In the genomic region with DNA sequence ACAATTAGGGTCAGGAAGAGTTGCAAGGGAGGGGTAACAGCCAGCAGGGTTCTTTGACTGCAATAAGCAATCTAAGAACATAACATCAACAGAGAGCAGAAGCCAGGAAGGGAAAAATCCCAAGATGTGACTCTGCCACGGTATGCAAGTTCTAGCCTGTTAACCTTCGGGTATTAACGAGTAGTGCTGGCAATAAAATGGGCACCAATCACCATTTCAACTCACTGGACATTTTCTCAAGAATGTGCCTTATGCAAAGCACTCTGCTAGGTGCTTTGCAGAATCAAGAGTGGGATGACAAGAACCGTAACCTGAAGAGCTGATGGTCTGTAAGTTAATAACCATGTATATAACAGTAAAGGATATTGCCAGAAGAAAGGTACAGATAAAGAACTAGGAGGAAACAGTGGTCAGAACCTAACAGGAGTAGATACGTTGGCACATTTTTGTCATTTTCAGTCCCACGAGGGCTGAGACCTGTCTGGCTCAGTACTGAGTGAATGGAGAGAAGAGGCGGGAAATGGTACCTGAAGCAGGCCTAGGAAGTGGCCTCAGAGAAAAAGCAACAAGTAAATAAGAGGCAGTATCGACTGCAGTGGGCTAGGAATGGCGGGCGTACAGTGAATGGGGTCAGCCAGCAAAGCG, we compare ENCODE assay signal across 8 cellular contexts. TPM values are rescaled to one million over a fixed set of nuclear protein-coding genes. Genes with fewer than 3 reads are reported as not detected.
A peak's percentile ranks its signal among the peaks of the same experiment; 100 is the strongest.
DNase-seq lines count a peak whose midpoint lies in the region; ATAC-seq and TF ChIP-seq lines count a peak whose summit lies in the region.

No MANE protein-coding gene starts in this region.

- H3K4me3 ChIP-seq in mesodermal cell (ENCODE audit: extremely low read depth, insufficient read depth, low read length, poor library complexity, severe bottlenecking) (peak overlapping the region; percentile 90), vagina (peak overlapping the region; percentile 62 to 92)

- TF ChIP-seq POLR2A in vagina (IDR thresholded peaks at IDR 0.05), result no peak

- no peaks in the 10 kb centered on the region for H3K9me3 Mint-ChIP-seq in activated CD8-positive, alpha-beta memory T cell treated with anti-CD3 and anti-CD28 coated beads, Interleukin-2, amount 10 ng/mL, durations not matched to agents 7 days and 5 days (ENCODE audit: low read depth)
- no peaks in the 10 kb centered on the region for H3K9me3 Mint-ChIP-seq in chondrocyte (ENCODE audit: low read depth)

- ATAC-seq in activated CD8-positive, alpha-beta memory T cell treated with anti-CD3 and anti-CD28 coated beads, Interleukin-2, amount 10 ng/mL, durations not matched to agents 7 days and 5 days, result peak; percentile 6

- H3K27me3 ChIP-seq in vagina, result no peaks in the 10 kb centered on the region

- 23 to 25% methylated on average over 10 to 11 of the region's 11 CpGs for WGBS in mesodermal cell (ENCODE audit: insufficient coverage in 2 of 2), 2 experiments

- H3K27me3 Mint-ChIP-seq in activated CD8-positive, alpha-beta memory T cell treated with anti-CD3 and anti-CD28 coated beads, Interleukin-2, amount 10 ng/mL, durations not matched to agents 7 days and 5 days, result peaks cover 3% of the 10 kb centered on the region
- no peaks in the 10 kb centered on the region for H3K27me3 Mint-ChIP-seq in chondrocyte (ENCODE audit: low read depth)

- DNase-seq in activated CD8-positive, alpha-beta memory T cell treated with anti-CD3 and anti-CD28 coated beads, Interleukin-2, amount 10 ng/mL, durations not matched to agents 7 days and 5 days, result no peak
- no peak for DNase-seq in activated CD8-positive, alpha-beta memory T cell treated with anti-CD3 and anti-CD28 coated beads, Interleukin-2, amount 50 U/mL, for 48 hours
- DNase-seq in HEK293T (ENCODE audit: extremely low spot score) (peak; percentile 17), NCI-H69 (lab: John Stamatoyannopoulos, UW) (peak; percentile 57), chondrocyte (ENCODE audit: low spot score) (no peak), vagina (ENCODE audit: extremely low spot score in 2 of 2) (no peak), Ammon's horn (ENCODE audit: low spot score) (no peak)

- no peak for TF ChIP-seq CTCF in chondrocyte (IDR thresholded peaks at IDR 0.05)
- TF ChIP-seq CTCF in vagina (IDR thresholded peaks at IDR 0.05), result no peak

- peaks cover 20% of the 10 kb centered on the region for H3K36me3 Mint-ChIP-seq in activated CD8-positive, alpha-beta memory T cell treated with anti-CD3 and anti-CD28 coated beads, Interleukin-2, amount 10 ng/mL, durations not matched to agents 7 days and 5 days
- no peaks in the 10 kb centered on the region for H3K36me3 Mint-ChIP-seq in chondrocyte (ENCODE audit: low read depth)

- H3K36me3 ChIP-seq in mesodermal cell (ENCODE audit: control insufficient read depth, insufficient read depth, low read length) (peaks cover 24% of the 10 kb centered on the region), vagina (no peaks in the 10 kb centered on the region)

- intact Hi-C loops in vagina (cut with DNase I), result no loop called here

- H3K4me1 ChIP-seq in mesodermal cell (ENCODE audit: control insufficient read depth, insufficient read depth, low read length, poor library complexity, severe bottlenecking), result peaks cover 38% of the 10 kb centered on the region
- H3K4me1 ChIP-seq in vagina, result peaks cover 16% of the 10 kb centered on the region

- H3K4me1 Mint-ChIP-seq in activated CD8-positive, alpha-beta memory T cell treated with anti-CD3 and anti-CD28 coated beads, Interleukin-2, amount 10 ng/mL, durations not matched to agents 7 days and 5 days, result peaks cover 39% of the 10 kb centered on the region
- peaks cover 35% of the 10 kb centered on the region for H3K4me1 Mint-ChIP-seq in chondrocyte (ENCODE audit: low read depth)

- H3K4me3 Mint-ChIP-seq in activated CD8-positive, alpha-beta memory T cell treated with anti-CD3 and anti-CD28 coated beads, Interleukin-2, amount 10 ng/mL, durations not matched to agents 7 days and 5 days, result peak overlapping the region; percentile 86
- H3K4me3 Mint-ChIP-seq in chondrocyte (ENCODE audit: unreplicated experiment), result peak overlapping the region; percentile 79

- H3K27ac Mint-ChIP-seq in activated CD8-positive, alpha-beta memory T cell treated with anti-CD3 and anti-CD28 coated beads, Interleukin-2, amount 10 ng/mL, durations not matched to agents 7 days and 5 days, result peak overlapping the region; percentile 92
- peak overlapping the region; percentile 77 for H3K27ac Mint-ChIP-seq in chondrocyte (ENCODE audit: unreplicated experiment)

- POLR2A ChIA-PET in HEK293T (lab: Yijun Ruan, JAX), result interaction anchor here (2.1 kb wide), 1 partner anchor 31 kb away, joined by 10 read pairs; no protein-coding TSS in a partner anchor

- H3K9me3 ChIP-seq in mesodermal cell (ENCODE audit: control insufficient read depth, low read length) (no peaks in the 10 kb centered on the region), vagina (no peaks in the 10 kb centered on the region)

- CTCF ChIA-PET in activated CD8-positive, alpha-beta memory T cell treated with anti-CD3 and anti-CD28 coated beads, Interleukin-2, amount 10 ng/mL, durations not matched to agents 7 days and 5 days (lab: Charles Lee), result interaction anchor here (1.0 kb wide), 1 partner anchor 10 kb away, joined by 3 read pairs; no protein-coding TSS in a partner anchor
- CTCF ChIA-PET in HEK293T (lab: Yijun Ruan, JAX), result no interaction called here

- H3K27ac ChIP-seq in mesodermal cell (ENCODE audit: low read depth, low read length, severe bottlenecking) (peak overlapping the region; percentile 89), vagina (peak overlapping the region; percentile 83)

TF ChIP-seq in HEK293T, 16 proteins besides CTCF, POLR2A, EP300 and RAD21:
- TF ChIP-seq HDGF (IDR thresholded peaks at IDR 0.05; ENCODE audit: borderline replicate concordance) (no peak), FOXM1 (IDR thresholded peaks at IDR 0.05; ENCODE audit: borderline replicate concordance) (no peak), SUZ12 (IDR thresholded peaks at IDR 0.05) (no peak), FOXK2 (IDR thresholded peaks at IDR 0.05) (no peak), FOXA1 (IDR thresholded peaks at IDR 0.05) (no peak), L3MBTL2 (conservative IDR thresholded peaks at IDR 0.05) (peak; percentile 60; the same call in 1 of the 2 replicates), ZNF384 (IDR thresholded peaks at IDR 0.05) (no peak)

RNA-seq across cellular contexts. Expression of a gene that starts 2.7 kb away (rescaled TPM):
- 10 to 100 TPM; 20.8 to 27.5 TPM for total RNA-seq in activated CD8-positive, alpha-beta memory T cell treated with anti-CD3 and anti-CD28 coated beads, Interleukin-2, amount 10 ng/mL, durations not matched to agents 7 days and 5 days
- 11.0 to 16.0 TPM (median 12.8 TPM) in 3 replicates for total RNA-seq in chondrocyte
- 69.0 TPM for polyA plus RNA-seq in mesodermal cell (2013, experiment 1 of 2)
- polyA plus RNA-seq in mesodermal cell (2013, experiment 2 of 2), result 72.7 TPM
- 9.1 TPM for total RNA-seq in vagina

Comparison
In these comparisons a context has a peak if more than half of its experiments do, and no peak if none do; other contexts are left out.
1. DNase-seq: peak in HEK293T (single experiment) and NCI-H69 (single experiment); none in activated CD8-positive, alpha-beta memory T cell treated with anti-CD3 and anti-CD28 coated beads, Interleukin-2, amount 10 ng/mL, durations not matched to agents 7 days and 5 days (single experiment), activated CD8-positive, alpha-beta memory T cell treated with anti-CD3 and anti-CD28 coated beads, Interleukin-2, amount 50 U/mL, for 48 hours (single experiment), chondrocyte (single experiment), vagina (0 of 2) and Ammon's horn (single experiment).